8 cellular contexts compared by ENCODE assay signal in the genomic region with DNA sequence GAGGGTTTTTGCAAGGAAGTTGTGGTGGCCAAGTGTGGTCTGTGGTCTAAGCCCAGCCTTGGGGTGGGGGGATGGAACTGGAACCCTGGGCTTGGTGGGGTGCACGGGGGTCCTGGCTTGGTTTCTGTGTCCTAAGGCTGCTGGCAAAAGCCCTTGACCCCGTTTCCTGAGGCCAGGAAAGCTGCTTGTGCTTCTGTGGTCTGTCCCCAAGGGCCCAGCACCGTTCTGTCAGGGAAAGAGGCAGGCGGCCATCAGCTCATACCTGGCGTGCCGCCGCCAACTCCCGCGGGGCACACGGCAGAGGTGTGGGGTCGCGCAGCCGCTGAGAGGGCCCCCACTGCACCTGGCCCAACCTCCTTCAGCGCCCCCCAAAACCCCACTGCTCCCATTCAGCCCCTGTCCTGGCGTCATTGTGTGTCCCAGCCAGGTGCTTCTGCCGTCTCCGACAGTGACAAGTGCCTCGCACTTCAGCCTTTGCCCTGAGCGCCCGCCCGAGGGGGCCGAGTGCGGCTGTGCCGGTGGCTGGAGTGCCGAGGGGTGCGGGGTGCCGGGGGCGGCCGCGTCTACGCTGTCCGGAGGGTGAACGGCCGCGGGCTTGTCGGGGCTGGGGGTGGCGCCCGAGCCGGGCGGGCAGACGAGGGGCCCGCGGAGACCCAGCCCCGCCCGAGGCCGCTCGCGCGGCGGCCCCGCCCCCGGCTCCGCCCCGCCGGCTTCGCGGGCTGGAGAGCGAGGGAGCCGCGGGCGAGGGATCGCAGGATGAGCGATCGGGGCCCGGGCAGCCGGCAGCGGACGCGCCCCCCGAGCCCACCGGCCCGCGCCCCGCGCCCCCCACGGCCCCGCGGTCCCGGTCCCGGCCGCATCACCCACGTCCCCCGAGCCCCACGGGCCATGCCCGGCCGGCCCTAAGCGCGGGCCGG. TPM values are rescaled to one million over a fixed set of nuclear protein-coding genes. Genes with fewer than 3 reads are reported as not detected.
A peak's percentile ranks its signal among the peaks of the same experiment; 100 is the strongest.
DNase-seq lines count a peak whose midpoint lies in the region; ATAC-seq and TF ChIP-seq lines count a peak whose summit lies in the region.

Gene CNIH2, plus strand, starts transcription at position 701 of the 917 bp plus-strand sequence. CDS start 282 bp downstream, outside the sequence.

- peaks cover 36 to 38% of the 10 kb centered on the region in 2 donors for H3K36me3 Mint-ChIP-seq in stimulated activated naive B cell treated with anti-CD40 and anti-IgM and Interleukin-4, amounts not matched to agents 10 μg/mL and 1 μg/mL and 100 μg/mL, for 72 hours

- peak within 1 kb of the TSS; percentile 71 for H3K27ac Mint-ChIP-seq in stimulated activated naive B cell treated with anti-CD40 and anti-IgM and Interleukin-4, amounts not matched to agents 10 μg/mL and 1 μg/mL and 100 μg/mL, for 72 hours

- DNase-seq in activated T-cell treated with anti-CD3 and anti-CD28 coated beads for 48 hours (ENCODE audit: low read depth): peak; percentile 52
- no peak for DNase-seq in activated T-cell treated with anti-CD3 and anti-CD28 coated beads for 4 hours
- peak; percentile 92 for DNase-seq in iPS-NIHi11 (ENCODE audit: low spot score)
- no peak for DNase-seq in stimulated activated naive B cell treated with anti-CD40 and anti-IgM and Interleukin-4, amounts not matched to agents 10 μg/mL and 1 μg/mL and 100 μg/mL, for 72 hours
- DNase-seq in mucosa of gallbladder (ENCODE audit: low spot score): no peak

- ATAC-seq in stimulated activated naive B cell treated with anti-CD40 and anti-IgM and Interleukin-4, amounts not matched to agents 10 μg/mL and 1 μg/mL and 100 μg/mL, for 72 hours (replicated peaks): peak; percentile 22 to 29
- no peak for ATAC-seq in HG03439 (IDR thresholded peaks at IDR 0.05; ENCODE audit: unreplicated experiment)

- peaks cover 25 to 41% of the 10 kb centered on the region in 2 donors for H3K4me1 Mint-ChIP-seq in stimulated activated naive B cell treated with anti-CD40 and anti-IgM and Interleukin-4, amounts not matched to agents 10 μg/mL and 1 μg/mL and 100 μg/mL, for 72 hours

- H3K27ac ChIP-seq in angular gyrus (ENCODE audit: low read depth, low read length): peak within 1 kb of the TSS; percentile 62

- H3K9me3 Mint-ChIP-seq in stimulated activated naive B cell treated with anti-CD40 and anti-IgM and Interleukin-4, amounts not matched to agents 10 μg/mL and 1 μg/mL and 100 μg/mL, for 72 hours: no peaks in the 10 kb centered on the region

- H3K4me3 Mint-ChIP-seq in stimulated activated naive B cell treated with anti-CD40 and anti-IgM and Interleukin-4, amounts not matched to agents 10 μg/mL and 1 μg/mL and 100 μg/mL, for 72 hours: peak within 1 kb of the TSS; percentile 75 to 78

- H3K27me3 Mint-ChIP-seq in stimulated activated naive B cell treated with anti-CD40 and anti-IgM and Interleukin-4, amounts not matched to agents 10 μg/mL and 1 μg/mL and 100 μg/mL, for 72 hours: peaks cover 11 to 22% of the 10 kb centered on the region in 2 donors

TF ChIP-seq in PFSK-1, 5 proteins besides CTCF, POLR2A, EP300 and RAD21:
- TF ChIP-seq TAF1 (IDR thresholded peaks at IDR 0.05; ENCODE audit: borderline replicate concordance, insufficient read depth, low read length) (no peak), POLR2AphosphoS5 (IDR thresholded peaks at IDR 0.05; ENCODE audit: low read depth, low read length) (peak; percentile 57)
TF ChIP-seq in PFSK-1: peak in this region for 1.

RNA-seq across cellular contexts. Expression of gene CNIH2, which starts in this region (rescaled TPM):
- polyA plus RNA-seq in PFSK-1 (2012; ENCODE audit: insufficient read length, low read depth): 0.30 TPM
- 1.1 TPM for total RNA-seq in mucosa of gallbladder

Comparison
In these comparisons a context has a peak if more than half of its experiments do, and no peak if none do; other contexts are left out.
1. DNase-seq: peak in activated T-cell treated with anti-CD3 and anti-CD28 coated beads for 48 hours (single experiment) and iPS-NIHi11 (single experiment); none in activated T-cell treated with anti-CD3 and anti-CD28 coated beads for 4 hours (single experiment), stimulated activated naive B cell treated with anti-CD40 and anti-IgM and Interleukin-4, amounts not matched to agents 10 μg/mL and 1 μg/mL and 100 μg/mL, for 72 hours (single experiment) and mucosa of gallbladder (single experiment).